In genomic region chr10:22321831-22322662, GRCh38 we compare ENCODE assay signal across 8 cellular contexts. TPM values are rescaled to one million over a fixed set of nuclear protein-coding genes. Genes with fewer than 3 reads are reported as not detected.
A peak's percentile ranks its signal among the peaks of the same experiment; 100 is the strongest.
DNase-seq lines count a peak whose midpoint lies in the region; ATAC-seq and TF ChIP-seq lines count a peak whose summit lies in the region.

No MANE protein-coding gene starts in this region.

- H3K4me1 ChIP-seq in vagina: peaks cover 70% of the 10 kb centered on the region

- H3K27ac ChIP-seq in vagina: peak overlapping the region; percentile 35

- no peaks in the 10 kb centered on the region for H3K9me3 ChIP-seq in vagina

- POLR2A ChIA-PET in activated B cell treated with CpG ODN at 0.5 μM for 24 hours (lab: Charles Lee): interaction anchor here (1.0 to 2.8 kb wide), 9 partner anchors 9 to 279 kb away, joined by 4 to 41 read pairs (median 7); no protein-coding TSS in a partner anchor

- ATAC-seq in activated B cell treated with CpG ODN at 0.5 μM for 24 hours (ENCODE audit: low read depth): no peak
- peak in 1 of 3 donors; percentile 28 for ATAC-seq in natural killer cell
- no peak for ATAC-seq in HG03457 (IDR thresholded peaks at IDR 0.05; ENCODE audit: unreplicated experiment)

- H3K4me3 Mint-ChIP-seq in activated B cell treated with CpG ODN at 0.5 μM for 24 hours (peak overlapping the region; percentile 88), natural killer cell (peak overlapping the region; percentile 91)

- TF ChIP-seq POLR2A in erythroblast (IDR thresholded peaks at IDR 0.05; ENCODE audit: low read length) (no peak), vagina (IDR thresholded peaks at IDR 0.05) (no peak)

- H3K4me3 ChIP-seq in vagina: peak overlapping the region; percentile 73 to 79

- H3K4me1 Mint-ChIP-seq in activated B cell treated with CpG ODN at 0.5 μM for 24 hours (peaks cover 66% of the 10 kb centered on the region), natural killer cell (peaks cover 42 to 58% of the 10 kb centered on the region in 2 donors)

- intact Hi-C loops in activated B cell treated with CpG ODN at 0.5 μM for 24 hours (cut with micrococcal nuclease) (loop anchor here (1.0 to 5.0 kb wide), 5 partner anchors 18 to 400 kb away; partner anchors contain the start of gene DNAJC1), natural killer cell (cut with micrococcal nuclease) (loop anchor here (5.0 to 10.0 kb wide), 2 partner anchors 320 to 393 kb away; partner anchors contain the start of genes DNAJC1 and PIP4K2A), vagina (cut with DNase I) (no loop called here)

- H3K9me3 Mint-ChIP-seq in activated B cell treated with CpG ODN at 0.5 μM for 24 hours (no peaks in the 10 kb centered on the region), natural killer cell (no peaks in the 10 kb centered on the region)

- no peaks in the 10 kb centered on the region for H3K36me3 ChIP-seq in vagina

- TF ChIP-seq CTCF in activated B cell treated with CpG ODN at 0.5 μM for 24 hours (IDR thresholded peaks at IDR 0.05): no peak
- no peak for TF ChIP-seq CTCF in natural killer cell (IDR thresholded peaks at IDR 0.05)
- no peak for TF ChIP-seq CTCF in vagina (IDR thresholded peaks at IDR 0.05)

- peak; percentile 33 for DNase-seq in stimulated activated CD4-positive, alpha-beta T cell treated with anti-CD3 and anti-CD28 coated beads, Interleukin-12 subunit alpha, Interleukin-12 subunit beta, amount 100 ng/mL, for 4 hours
- DNase-seq in stimulated activated CD4-positive, alpha-beta T cell treated with anti-CD3 and anti-CD28 coated beads, Interleukin-2, amount 100 ng/mL, for 48 hours: no peak
- DNase-seq in activated B cell treated with CpG ODN at 0.5 μM for 24 hours (peak; percentile 30), erythroblast (lab: John Stamatoyannopoulos, UW) (peak; percentile 40 to 72), natural killer cell (peak; percentile 26), vagina (ENCODE audit: extremely low spot score in 2 of 2) (no peak), NCI-H187 treated with DMSO at 0.1 percent for 48 hours (lab: John Stamatoyannopoulos, UW) (no peak)

- H3K27me3 ChIP-seq in vagina: no peaks in the 10 kb centered on the region

- H3K36me3 Mint-ChIP-seq in activated B cell treated with CpG ODN at 0.5 μM for 24 hours (ENCODE audit: low read depth) (peaks cover 8% of the 10 kb centered on the region), natural killer cell (no peaks in the 10 kb centered on the region)

- no peaks in the 10 kb centered on the region for H3K27me3 Mint-ChIP-seq in activated B cell treated with CpG ODN at 0.5 μM for 24 hours
- H3K27me3 Mint-ChIP-seq in natural killer cell (ENCODE audit: low read depth in 2 of 2): peaks cover 16 to 30% of the 10 kb centered on the region in 2 donors

- CTCF ChIA-PET in activated B cell treated with CpG ODN at 0.5 μM for 24 hours (lab: Charles Lee): no interaction called here

- H3K27ac Mint-ChIP-seq in activated B cell treated with CpG ODN at 0.5 μM for 24 hours (peak overlapping the region; percentile 84), natural killer cell (peak overlapping the region; percentile 73 to 89)

RNA-seq across cellular contexts. Expression of gene BMI1, which starts 1.1 kb away (rescaled TPM):
- total RNA-seq in activated B cell treated with CpG ODN at 0.5 μM for 24 hours: 62.3 and 70.1 TPM in 2 replicates
- 10 to 100 TPM; 60.5 to 69.8 (median 66.4) TPM for total RNA-seq in natural killer cell
- total RNA-seq in vagina: 44.7 TPM

RNA-seq across cellular contexts. Expression of gene COMMD3, which starts 5.9 kb away (rescaled TPM):
- total RNA-seq in activated B cell treated with CpG ODN at 0.5 μM for 24 hours: 68.2 and 72.8 TPM in 2 replicates
- total RNA-seq in natural killer cell: 10 to 100 TPM; 43.1 to 48.3 (median 44.2) TPM
- total RNA-seq in vagina: 27.0 TPM

RNA-seq across cellular contexts. Expression of gene SPAG6, which starts 23.2 kb away (rescaled TPM):
- total RNA-seq in activated B cell treated with CpG ODN at 0.5 μM for 24 hours: 0.12 and 0.62 TPM in 2 replicates
- under 1 TPM in 2 of 3 donors, not detected in 1; 0.35 to 0.79 TPM for total RNA-seq in natural killer cell
- total RNA-seq in vagina: not detected

Comparison
In these comparisons a context has a peak if more than half of its experiments do, and no peak if none do; other contexts are left out.
1. DNase-seq: peak in stimulated activated CD4-positive, alpha-beta T cell treated with anti-CD3 and anti-CD28 coated beads, Interleukin-12 subunit alpha, Interleukin-12 subunit beta, amount 100 ng/mL, for 4 hours (single experiment), activated B cell treated with CpG ODN at 0.5 μM for 24 hours (single experiment), erythroblast (2 of 2) and natural killer cell (single experiment); none in stimulated activated CD4-positive, alpha-beta T cell treated with anti-CD3 and anti-CD28 coated beads, Interleukin-2, amount 100 ng/mL, for 48 hours (0 of 2), vagina (0 of 2) and NCI-H187 treated with DMSO at 0.1 percent for 48 hours (single experiment).